In genomic region chr6:155154158-155154830, GRCh38 we compare ENCODE assay signal across 9 cellular contexts.
DNase-seq lines count a peak whose midpoint lies in the region; ATAC-seq and TF ChIP-seq lines count a peak whose summit lies in the region.
"Had no signal": no experiment of that assay in that cellular context is flagged by ENCODE, and none has a peak within 500 bp of the region (broad histone marks: within the 10 kb centered on the region; RNA-seq: fewer than 3 reads in every experiment).

No MANE protein-coding gene starts in this region.

- ATAC-seq in activated naive CD4-positive, alpha-beta T cell treated with anti-CD3 and anti-CD28 coated beads, Interleukin-2, amount 50 U/mL, for 72 hours, result peak; percentile 71 to 88
- ATAC-seq in mucosa of descending colon (peak; percentile 62), GM18873 (IDR thresholded peaks at IDR 0.05; ENCODE audit: low FRiP score, unreplicated experiment) (no peak), GM18868 (IDR thresholded peaks at IDR 0.05; ENCODE audit: unreplicated experiment) (no peak)

- intact Hi-C loops in mucosa of descending colon (cut with DNase I, micrococcal nuclease), result no loop called here

- H3K9me3 Mint-ChIP-seq in activated naive CD4-positive, alpha-beta T cell treated with anti-CD3 and anti-CD28 coated beads, Interleukin-2, amount 50 U/mL, for 72 hours, result peaks cover 0 to 4% of the 10 kb centered on the region in 2 donors

- peak overlapping the region; percentile 84 to 94 for H3K27ac Mint-ChIP-seq in activated naive CD4-positive, alpha-beta T cell treated with anti-CD3 and anti-CD28 coated beads, Interleukin-2, amount 50 U/mL, for 72 hours

- H3K36me3 Mint-ChIP-seq in activated naive CD4-positive, alpha-beta T cell treated with anti-CD3 and anti-CD28 coated beads, Interleukin-2, amount 50 U/mL, for 72 hours, result peaks cover 0 to 23% of the 10 kb centered on the region in 2 donors

- DNase-seq in DMS153 (lab: John Stamatoyannopoulos, UW), result peak; percentile 16
- DNase-seq in DMS153 treated with DMSO at 0.1 percent for 48 hours (lab: John Stamatoyannopoulos, UW; ENCODE audit: unreplicated experiment), result no peak
- DNase-seq in NCI-H2029 (lab: John Stamatoyannopoulos, UW), result peak; percentile 73
- peak in 1 of 2 donors; percentile 31 for DNase-seq in activated naive CD4-positive, alpha-beta T cell treated with anti-CD3 and anti-CD28 coated beads, Interleukin-2, amount 50 U/mL, for 72 hours (ENCODE audit: low spot score in 2 of 2)
- no peak for DNase-seq in mucosa of descending colon
- DNase-seq in HuH-7.5 (ENCODE audit: low spot score), result no peak
- DNase-seq: left cardiac atrium had no signal

- no peaks in the 10 kb centered on the region for H3K36me3 ChIP-seq in mucosa of descending colon (ENCODE audit: low read depth)

- TF ChIP-seq CTCF in mucosa of descending colon (IDR thresholded peaks at IDR 0.05), result no peak

- H3K4me1 ChIP-seq in mucosa of descending colon (ENCODE audit: low read depth), result peaks cover 7% of the 10 kb centered on the region

- H3K4me3 ChIP-seq in mucosa of descending colon, result no peak overlapping the region

- no peaks in the 10 kb centered on the region for H3K9me3 ChIP-seq in mucosa of descending colon

Comparison
In these comparisons a context has a peak if more than half of its experiments do, and no peak if none do; other contexts are left out.
1. DNase-seq: peak in DMS153 (single experiment) and NCI-H2029 (single experiment); none in DMS153 treated with DMSO at 0.1 percent for 48 hours (single experiment), mucosa of descending colon (0 of 3) and HuH-7.5 (single experiment).
2. ATAC-seq: peak in activated naive CD4-positive, alpha-beta T cell treated with anti-CD3 and anti-CD28 coated beads, Interleukin-2, amount 50 U/mL, for 72 hours (2 of 2) and mucosa of descending colon (single experiment); none in GM18873 (single experiment) and GM18868 (single experiment).